In the genomic region with DNA sequence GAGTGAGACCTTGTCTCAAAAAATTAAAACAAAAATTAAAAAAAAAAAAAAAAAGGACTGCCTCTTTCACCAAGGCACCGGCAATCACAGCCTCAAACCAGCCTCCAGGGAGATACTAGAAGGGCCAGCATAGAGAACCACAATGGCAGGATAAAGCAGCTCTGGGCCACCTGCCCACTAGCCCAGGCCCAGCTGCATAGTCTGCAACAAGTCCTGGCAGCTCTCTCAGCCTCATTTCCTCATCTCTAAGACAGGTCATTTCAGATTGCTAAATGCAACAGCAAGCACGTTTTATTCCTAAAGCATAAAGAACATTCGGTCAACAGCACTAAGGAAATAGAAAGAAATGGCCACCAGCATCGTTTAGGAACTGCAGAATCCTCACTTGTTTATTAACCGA, we compare ENCODE assay signal across 8 cellular contexts. TPM values are rescaled to one million over a fixed set of nuclear protein-coding genes. Genes with fewer than 3 reads are reported as not detected.
DNase-seq lines count a peak whose midpoint lies in the region; ATAC-seq, FAIRE-seq and TF ChIP-seq lines count a peak whose summit lies in the region.
"Had no signal": no experiment of that assay in that cellular context is flagged by ENCODE, and none has a peak within 500 bp of the region (broad histone marks: within the 10 kb centered on the region; RNA-seq: fewer than 3 reads in every experiment).

No MANE protein-coding gene starts in this region.

- TF ChIP-seq CTCF in right atrium auricular region (IDR thresholded peaks at IDR 0.05) (no peak), suprapubic skin (IDR thresholded peaks at IDR 0.05) (no peak)

- DNase-seq in anterior cingulate cortex (lab: John Stamatoyannopoulos, UW) = peak in 47 of 58 donors; percentile 8 to 77 (median 49)
- peak; percentile 87 for DNase-seq in right atrium auricular region (ENCODE audit: low spot score)
- DNase-seq in suprapubic skin (ENCODE audit: low spot score in 2 of 2) = peak in 1 of 2 donors; percentile 86
- no peak for DNase-seq in H54 (ENCODE audit: insufficient read length, low spot score)
- DNase-seq: NCI-H526 had no signal

- ATAC-seq in HG03558 (IDR thresholded peaks at IDR 0.05; ENCODE audit: extremely low read depth, unreplicated experiment) (peak; percentile 55), HG02759 (IDR thresholded peaks at IDR 0.05; ENCODE audit: unreplicated experiment) (no peak), GM19452 (IDR thresholded peaks at IDR 0.05; ENCODE audit: unreplicated experiment) (no peak)

- 15% methylated on average over 5 of the region's 5 CpGs for WGBS in suprapubic skin

- TF ChIP-seq POLR2A in suprapubic skin (IDR thresholded peaks at IDR 0.05) (no peak), H54 (IDR thresholded peaks at IDR 0.05; ENCODE audit: low read depth, low read length) (no peak)

- TF ChIP-seq EP300 in suprapubic skin (IDR thresholded peaks at IDR 0.05) = no peak

- H3K4me3 ChIP-seq in right atrium auricular region (no peak overlapping the region), suprapubic skin (no peak overlapping the region)

- no peaks in the 10 kb centered on the region for H3K27me3 ChIP-seq in right atrium auricular region
- no peaks in the 10 kb centered on the region for H3K27me3 ChIP-seq in suprapubic skin

- H3K4me1 ChIP-seq in right atrium auricular region = peaks cover 0 to 88% of the 10 kb centered on the region in 2 donors
- H3K4me1 ChIP-seq in suprapubic skin = peaks cover 81% of the 10 kb centered on the region

- no peak for FAIRE-seq in H54 (lab: Jason Lieb, UNC)

- H3K27ac ChIP-seq in right atrium auricular region = peak overlapping the region; percentile 74 to 84
- peak overlapping the region; percentile 79 for H3K27ac ChIP-seq in suprapubic skin

- H3K36me3 ChIP-seq in right atrium auricular region (peaks cover 13% of the 10 kb centered on the region), suprapubic skin (peaks cover 7% of the 10 kb centered on the region)

- H3K9me3 ChIP-seq in right atrium auricular region = no peaks in the 10 kb centered on the region
- H3K9me3 ChIP-seq in suprapubic skin = no peaks in the 10 kb centered on the region

RNA-seq across cellular contexts. Expression of a gene that starts 28.8 kb away (rescaled TPM):
- total RNA-seq in right atrium auricular region = 10 to 100 TPM; 41.2 to 45.2 TPM
- 100 to 1,000 TPM in 3 of 4 donors, 10 to 100 TPM in 1; 77.1 to 239 (median 109) TPM for total RNA-seq in suprapubic skin
